ENCODE assay signal across 2 cellular contexts in genomic region chr22:26563022-26563421, GRCh38.
TF ChIP-seq lines count a peak whose summit lies in the region.

No MANE protein-coding gene starts in this region.

TF ChIP-seq in Ishikawa, 13 proteins besides CTCF, POLR2A, EP300 and RAD21:
- TF ChIP-seq YY1 (IDR thresholded peaks at IDR 0.05; ENCODE audit: low read depth) (no peak), TCF12 (IDR thresholded peaks at IDR 0.05; ENCODE audit: low read depth) (no peak), CEBPB (IDR thresholded peaks at IDR 0.05) (no peak), FOXM1 (IDR thresholded peaks at IDR 0.05; ENCODE audit: borderline replicate concordance, low read depth) (no peak), USF1 (IDR thresholded peaks at IDR 0.05) (no peak), EGR1 (IDR thresholded peaks at IDR 0.05) (no peak), NFIC (IDR thresholded peaks at IDR 0.05) (no peak), ZBTB7A (IDR thresholded peaks at IDR 0.05; ENCODE audit: low read depth) (no peak), REST (IDR thresholded peaks at IDR 0.05; ENCODE audit: low read depth) (no peak), TEAD4 (IDR thresholded peaks at IDR 0.05) (no peak), TAF1 (IDR thresholded peaks at IDR 0.05; ENCODE audit: low read depth) (no peak), CREB1 (IDR thresholded peaks at IDR 0.05; ENCODE audit: low read depth) (no peak)
- TF ChIP-seq, protein P1, sequence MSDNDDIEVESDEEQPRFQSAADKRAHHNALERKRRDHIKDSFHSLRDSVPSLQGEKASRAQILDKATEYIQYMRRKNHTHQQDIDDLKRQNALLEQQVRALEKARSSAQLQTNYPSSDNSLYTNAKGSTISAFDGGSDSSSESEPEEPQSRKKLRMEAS (IDR thresholded peaks at IDR 0.05), result no peak

TF ChIP-seq in GM12878, 131 proteins besides CTCF, POLR2A, EP300 and RAD21:
- TF ChIP-seq ETV6 (conservative IDR thresholded peaks at IDR 0.05 in 1 of 2, IDR thresholded peaks at IDR 0.05 in 1 of 2; ENCODE audit: borderline replicate concordance in 1 of 2, low read depth in 1 of 2) (no peak), CHD2 (IDR thresholded peaks at IDR 0.05; ENCODE audit: borderline replicate concordance, low read depth, low read length) (no peak), SMC3 (IDR thresholded peaks at IDR 0.05; ENCODE audit: borderline replicate concordance, low read length) (peak; percentile 57; the same call in 1 of the 2 replicates), SREBF1 (IDR thresholded peaks at IDR 0.05; ENCODE audit: low read length) (no peak), BMI1 (IDR thresholded peaks at IDR 0.05; ENCODE audit: borderline replicate concordance) (no peak), ZNF24 (IDR thresholded peaks at IDR 0.05) (no peak), CHD1 (IDR thresholded peaks at IDR 0.05; ENCODE audit: low read depth, low read length) (no peak), SIX5 (IDR thresholded peaks at IDR 0.05; ENCODE audit: low read depth, low read length, severe bottlenecking) (no peak), SMARCA5 (IDR thresholded peaks at IDR 0.05) (no peak), RBBP5 (conservative IDR thresholded peaks at IDR 0.05) (no peak), YBX1 (IDR thresholded peaks at IDR 0.05) (no peak), CHD4 (IDR thresholded peaks at IDR 0.05) (no peak), TAF1 (IDR thresholded peaks at IDR 0.05; ENCODE audit: borderline replicate concordance, low read depth, low read length) (no peak), ZNF384 (IDR thresholded peaks at IDR 0.05; ENCODE audit: borderline replicate concordance, low read depth, low read length) (peak; percentile 48; the same call in 1 of the 2 replicates)
